11 cellular contexts compared by ENCODE assay signal in genomic region chr4:15234585-15235126, GRCh38.
DNase-seq lines count a peak whose midpoint lies in the region; ATAC-seq and TF ChIP-seq lines count a peak whose summit lies in the region.
"Had no signal": no experiment of that assay in that cellular context is flagged by ENCODE, and none has a peak within 500 bp of the region (broad histone marks: within the 10 kb centered on the region; RNA-seq: fewer than 3 reads in every experiment).

No MANE protein-coding gene starts in this region.

- no peak overlapping the region; the same call in 1 of the 2 replicates for H4K5ac ChIP-seq in IMR-90 (ENCODE audit: low read depth, low read length)

- DNase-seq in AG08396 (ENCODE audit: low spot score) (peak; percentile 72), IMR-90 (peak; percentile 98), breast epithelium (ENCODE audit: low spot score in 2 of 2) (no peak), mesothelial cell of epicardium (ENCODE audit: low spot score in 2 of 2, unreplicated experiment in 2 of 2) (no peak), NCI-H2227 treated with DMSO at 0.1 percent for 48 hours (lab: John Stamatoyannopoulos, UW) (no peak), NCI-H2171 (lab: John Stamatoyannopoulos, UW) (no peak), iPS-NIHi7 (ENCODE audit: extremely low spot score) (no peak)
- DNase-seq: activated naive CD4-positive, alpha-beta T cell treated with anti-CD3 and anti-CD28 coated beads, Interleukin-2, amount 50 U/mL, for 16 hours; NCI-H446 had no signal

- H3K18ac ChIP-seq in IMR-90 (ENCODE audit: low read depth, low read length) = peak overlapping the region; percentile 74; the same call in 1 of the 2 replicates

- 0 out of 2 replicates have a peak overlapping the region, but pooled peaks have one; percentile 47 for H3K14ac ChIP-seq in IMR-90 (replicated peaks; ENCODE audit: low read depth, low read length)

- intact Hi-C loops in IMR-90 (cut with micrococcal nuclease) = loop anchor here (1.0 to 10.0 kb wide), 5 partner anchors 108 to 770 kb away; partner anchors contain the start of gene CPEB2
- intact Hi-C loops in breast epithelium (cut with DNase I; ENCODE audit: low total_unique reads) = loop anchor here (5.0 kb wide), 1 partner anchor 223 kb away; no protein-coding TSS in a partner anchor

- peaks cover 3% of the 10 kb centered on the region; the same call in 1 of the 2 replicates for H4K20me1 ChIP-seq in IMR-90 (ENCODE audit: insufficient read depth, low read length)

- no peak for TF ChIP-seq RAD21 in IMR-90 (IDR thresholded peaks at IDR 0.05; ENCODE audit: low read length)

- no CpG with 5 or more reads among the region's 3 CpGs for WGBS in IMR-90 (ENCODE audit: extremely low coverage in 2 of 2, insufficient read length in 1 of 2), 2 experiments

- no peak overlapping the region for H3K4me3 ChIP-seq in IMR-90 (ENCODE audit: insufficient read depth, low read depth, low read length)
- no peak overlapping the region for H3K4me3 ChIP-seq in breast epithelium
- H3K4me3 ChIP-seq: esophagus muscularis mucosa had no signal

- peak; percentile 61 for ATAC-seq in IMR-90 (ENCODE audit: low read depth)
- no peak for ATAC-seq in HG03520 (IDR thresholded peaks at IDR 0.05; ENCODE audit: unreplicated experiment)

- peak overlapping the region; percentile 90 for H2BK120ac ChIP-seq in IMR-90 (ENCODE audit: low read depth, low read length)

- dilution Hi-C loops in IMR-90 (cut with HindIII; ENCODE audit: low sequenced_read_pairs, unreplicated experiment) = no loop called here

- H3K9me3 ChIP-seq in IMR-90 (ENCODE audit: control insufficient read depth, insufficient read depth, low read length) (no peaks in the 10 kb centered on the region), breast epithelium (no peaks in the 10 kb centered on the region)
- H3K9me3 ChIP-seq: esophagus muscularis mucosa had no signal

- CTCF ChIA-PET in IMR-90 (lab: Yijun Ruan, JAX) = interaction anchor here (1.1 kb wide), 1 partner anchor 235 kb away, joined by 5 read pairs; the partner anchor contains the start of gene CC2D2A

- peak overlapping the region; percentile 14; the same call in 1 of the 2 replicates for H2AK5ac ChIP-seq in IMR-90 (ENCODE audit: low read depth, low read length)

- H3K9ac ChIP-seq in IMR-90 (ENCODE audit: low read depth, low read length) = no peak overlapping the region; the same call in 1 of the 2 replicates

- POLR2A ChIA-PET in IMR-90 (lab: Charles Lee; ENCODE audit: unreplicated experiment) = interaction anchor here (0.5 kb wide), 1 partner anchor 235 kb away, joined by 3 read pairs; the partner anchor contains the start of gene CC2D2A

- no peaks in the 10 kb centered on the region for H3K79me1 ChIP-seq in IMR-90 (ENCODE audit: low read depth in 1 of 2, low read length in 2 of 2)

- H2BK20ac ChIP-seq in IMR-90 (ENCODE audit: low read depth, low read length) = peak overlapping the region; percentile 79

- peak overlapping the region in 1 of 2 experiments; percentile 72; a peak in 2 of 4 replicates for H4K8ac ChIP-seq in IMR-90 (ENCODE audit: low read depth in 2 of 2, low read length in 2 of 2)

- H3K27ac ChIP-seq in IMR-90 (ENCODE audit: insufficient read depth, low read length) (peak overlapping the region; percentile 61; the same call in 1 of the 2 replicates), breast epithelium (peak overlapping the region; percentile 19 to 35)

- peak overlapping the region; percentile 91 for H2BK5ac ChIP-seq in IMR-90 (ENCODE audit: low read depth, low read length, poor library complexity, severe bottlenecking)

- peak overlapping the region; percentile 37; the same call in 1 of the 2 replicates for H4K91ac ChIP-seq in IMR-90 (ENCODE audit: insufficient read depth, low read depth, low read length)

- BruUV-seq in IMR-90 (replicated peaks; lab: Mats Ljungman, UMichigan) = no TSS peak

- no peaks in the 10 kb centered on the region for H3K9me3 Mint-ChIP-seq in mesothelial cell of epicardium

- peak overlapping the region; percentile 46; the same call in 1 of the 2 replicates for H3K23ac ChIP-seq in IMR-90 (ENCODE audit: low read depth, low read length)

- H3K27ac Mint-ChIP-seq in mesothelial cell of epicardium = peak overlapping the region; percentile 31

- H2AK9ac ChIP-seq in IMR-90 (replicated peaks; ENCODE audit: low read depth, low read length, poor library complexity) = no peak overlapping the region

- peak overlapping the region; percentile 30; the same call in 1 of the 2 replicates for H3K4me2 ChIP-seq in IMR-90 (ENCODE audit: low read depth, low read length)

- H3K4ac ChIP-seq in IMR-90 (ENCODE audit: low read depth, low read length) = peak overlapping the region; percentile 84; the same call in 1 of the 2 replicates

- peaks cover 35% of the 10 kb centered on the region for H3K4me1 Mint-ChIP-seq in mesothelial cell of epicardium

- H3K9me1 ChIP-seq in IMR-90 (ENCODE audit: insufficient read depth, low read length) = peaks cover 27% of the 10 kb centered on the region

- H3K27me3 ChIP-seq in IMR-90 (ENCODE audit: control insufficient read depth, insufficient read depth, low read length) = no peaks in the 10 kb centered on the region
- no peaks in the 10 kb centered on the region for H3K27me3 ChIP-seq in breast epithelium
- H3K27me3 ChIP-seq: esophagus muscularis mucosa had no signal

- H3K56ac ChIP-seq in IMR-90 (ENCODE audit: extremely low read depth, insufficient read depth, low read length) = peak overlapping the region; percentile 33; the same call in 1 of the 2 replicates

- H3K27me3 Mint-ChIP-seq in mesothelial cell of epicardium (ENCODE audit: low read depth) = no peaks in the 10 kb centered on the region

- H2BK15ac ChIP-seq in IMR-90 (ENCODE audit: low read depth, low read length) = peak overlapping the region; percentile 26; the same call in 1 of the 3 replicates

- no peaks in the 10 kb centered on the region for H3K36me3 ChIP-seq in IMR-90 (ENCODE audit: control insufficient read depth, insufficient read depth, low read length)
- H3K36me3 ChIP-seq in breast epithelium = no peaks in the 10 kb centered on the region
- H3K36me3 ChIP-seq: esophagus muscularis mucosa had no signal

- TF ChIP-seq CTCF in IMR-90 (conservative IDR thresholded peaks at IDR 0.05; ENCODE audit: low read depth, low read length) (no peak), breast epithelium (IDR thresholded peaks at IDR 0.05) (no peak), mesothelial cell of epicardium (IDR thresholded peaks at IDR 0.05; ENCODE audit: unreplicated experiment) (no peak)

- in situ Hi-C loops in IMR-90 (cut with MboI; ENCODE audit: low sequenced_read_pairs) = loop anchor here (5.0 kb wide), 1 partner anchor 223 kb away; no protein-coding TSS in a partner anchor

- H3K4me1 ChIP-seq in IMR-90 (ENCODE audit: control insufficient read depth, insufficient read depth, low read length) = peaks cover 27% of the 10 kb centered on the region
- H3K4me1 ChIP-seq in breast epithelium = no peaks in the 10 kb centered on the region

- no peaks in the 10 kb centered on the region for H3K36me3 Mint-ChIP-seq in mesothelial cell of epicardium

- H2AFZ ChIP-seq in IMR-90 (replicated peaks; ENCODE audit: low read length, poor library complexity) = no peak overlapping the region

- no peak overlapping the region for H3K4me3 Mint-ChIP-seq in mesothelial cell of epicardium

- TF ChIP-seq POLR2A in IMR-90 (IDR thresholded peaks at IDR 0.05; ENCODE audit: low read depth, low read length) (no peak), breast epithelium (IDR thresholded peaks at IDR 0.05) (no peak)

TF ChIP-seq in IMR-90, 13 proteins besides CTCF, POLR2A, EP300 and RAD21:
- TF ChIP-seq NFE2L2 (IDR thresholded peaks at IDR 0.05; ENCODE audit: low read depth, low read length) = peak; percentile 45; the same call in 1 of the 2 replicates
- no peak for TF ChIP-seq USF2 (IDR thresholded peaks at IDR 0.05; ENCODE audit: low read depth, low read length)
- TF ChIP-seq MAFK (IDR thresholded peaks at IDR 0.05; ENCODE audit: low read depth, low read length) = peak; percentile 42
- no peak for TF ChIP-seq SMC3 (IDR thresholded peaks at IDR 0.05; ENCODE audit: low read depth, low read length)
- TF ChIP-seq FOS (IDR thresholded peaks at IDR 0.05; ENCODE audit: low read depth, low read length) = peak; percentile 77
- TF ChIP-seq CEBPB (IDR thresholded peaks at IDR 0.05; ENCODE audit: low read depth, low read length) = peak; percentile 33; the same call in 1 of the 2 replicates
- TF ChIP-seq MAZ (IDR thresholded peaks at IDR 0.05; ENCODE audit: borderline replicate concordance, low read depth, low read length) = no peak
- peak; percentile 85 for TF ChIP-seq RCOR1 (IDR thresholded peaks at IDR 0.05; ENCODE audit: insufficient replicate concordance, low read length)
- TF ChIP-seq RFX5 (IDR thresholded peaks at IDR 0.05; ENCODE audit: low read depth, low read length) = no peak
- no peak; the same call in 1 of the 2 replicates for TF ChIP-seq BHLHE40 (IDR thresholded peaks at IDR 0.05; ENCODE audit: low read depth, low read length)
- no peak for TF ChIP-seq CHD1 (IDR thresholded peaks at IDR 0.05; ENCODE audit: low read depth, low read length)
- no peak for TF ChIP-seq ELK1 (IDR thresholded peaks at IDR 0.05; ENCODE audit: borderline replicate concordance, low read depth, low read length)
- TF ChIP-seq MXI1 (IDR thresholded peaks at IDR 0.05; ENCODE audit: borderline replicate concordance, low read depth, low read length) = no peak

Comparison
In these comparisons a context has a peak if more than half of its experiments do, and no peak if none do; other contexts are left out.
1. DNase-seq: peak in AG08396 (single experiment) and IMR-90 (single experiment); none in breast epithelium (0 of 2), mesothelial cell of epicardium (0 of 2), NCI-H2227 treated with DMSO at 0.1 percent for 48 hours (single experiment), NCI-H2171 (single experiment) and iPS-NIHi7 (single experiment).